In genomic region chr20:63518946-63519764, GRCh38 we compare ENCODE assay signal across 8 cellular contexts. TPM values are rescaled to one million over a fixed set of nuclear protein-coding genes. Genes with fewer than 3 reads are reported as not detected.
DNase-seq lines count a peak whose midpoint lies in the region; ATAC-seq and TF ChIP-seq lines count a peak whose summit lies in the region.

No MANE protein-coding gene starts in this region.

- H3K9me3 ChIP-seq in iPS-20b (ENCODE audit: insufficient read depth, low read depth, low read length) (peaks cover 4% of the 10 kb centered on the region; the same call in 1 of the 2 replicates), spleen (peaks cover 0 to 22% (median 11%) of the 10 kb centered on the region in 8 donors)

- H3K4me3 ChIP-seq in iPS-20b (ENCODE audit: low read length) (peak overlapping the region; percentile 91), spleen (peak overlapping the region; percentile 78 to 97 (median 88))

- no peaks in the 10 kb centered on the region for H3K4me1 Mint-ChIP-seq in HFFc6 (ENCODE audit: low read depth)
- peaks cover 9% of the 10 kb centered on the region for H3K4me1 Mint-ChIP-seq in activated naive CD8-positive, alpha-beta T cell treated with anti-CD3 and anti-CD28 coated beads, Interleukin-2, amount 50 U/mL, for 24 hours

- peaks cover 5% of the 10 kb centered on the region; the same call in 1 of the 2 replicates for H3K36me3 Mint-ChIP-seq in HFFc6 (ENCODE audit: low read depth)
- peaks cover 16% of the 10 kb centered on the region for H3K36me3 Mint-ChIP-seq in activated naive CD8-positive, alpha-beta T cell treated with anti-CD3 and anti-CD28 coated beads, Interleukin-2, amount 50 U/mL, for 24 hours (ENCODE audit: low read depth)

- peak overlapping the region; percentile 75 for H3K4me3 Mint-ChIP-seq in HFFc6
- H3K4me3 Mint-ChIP-seq in activated naive CD8-positive, alpha-beta T cell treated with anti-CD3 and anti-CD28 coated beads, Interleukin-2, amount 50 U/mL, for 24 hours = peak overlapping the region; percentile 56

- DNase-seq in HFFc6 = no peak
- DNase-seq in activated naive CD8-positive, alpha-beta T cell treated with anti-CD3 and anti-CD28 coated beads, Interleukin-2, amount 50 U/mL, for 24 hours = no peak
- DNase-seq in spleen = peak; percentile 82
- no peak for DNase-seq in SIG-M5 (lab: John Stamatoyannopoulos, UW)
- DNase-seq in NCI-H226 = no peak
- DNase-seq in DMS79 treated with DMSO at 0.1 percent for 48 hours (lab: John Stamatoyannopoulos, UW) = no peak

- H3K36me3 ChIP-seq in iPS-20b (ENCODE audit: insufficient read depth, low read depth, low read length) (peaks cover 17% of the 10 kb centered on the region), spleen (peaks cover 0 to 25% (median 8%) of the 10 kb centered on the region in 6 donors)

- WGBS in spleen, 5 donors = 59 to 76% (median 62%) methylated on average over 32 to 41 of the region's 41 CpGs

- intact Hi-C loops in spleen (cut with DNase I; ENCODE audit: low total_unique reads) = no loop called here

- H3K27me3 Mint-ChIP-seq in HFFc6 (ENCODE audit: insufficient read depth) = peaks cover 5% of the 10 kb centered on the region; the same call in 1 of the 2 replicates
- peaks cover 9% of the 10 kb centered on the region for H3K27me3 Mint-ChIP-seq in activated naive CD8-positive, alpha-beta T cell treated with anti-CD3 and anti-CD28 coated beads, Interleukin-2, amount 50 U/mL, for 24 hours

- no peak overlapping the region; the same call in 1 of the 2 replicates for H3K27ac Mint-ChIP-seq in HFFc6
- H3K27ac Mint-ChIP-seq in activated naive CD8-positive, alpha-beta T cell treated with anti-CD3 and anti-CD28 coated beads, Interleukin-2, amount 50 U/mL, for 24 hours = no peak overlapping the region

- no peak for TF ChIP-seq POLR2A in spleen (IDR thresholded peaks at IDR 0.05)

- H3K27me3 ChIP-seq in iPS-20b (ENCODE audit: insufficient read depth, low read length) (peaks cover 12% of the 10 kb centered on the region; the same call in 1 of the 2 replicates), spleen (replicated peaks in 1 of 7) (peaks cover 0 to 23% (median 0%) of the 10 kb centered on the region in 7 donors)

- H3K9me3 Mint-ChIP-seq in HFFc6 = no peaks in the 10 kb centered on the region
- peaks cover 8% of the 10 kb centered on the region for H3K9me3 Mint-ChIP-seq in activated naive CD8-positive, alpha-beta T cell treated with anti-CD3 and anti-CD28 coated beads, Interleukin-2, amount 50 U/mL, for 24 hours

- no peak for ATAC-seq in activated naive CD8-positive, alpha-beta T cell treated with anti-CD3 and anti-CD28 coated beads, Interleukin-2, amount 50 U/mL, for 24 hours
- no peak for ATAC-seq in GM21825 (IDR thresholded peaks at IDR 0.05; ENCODE audit: unreplicated experiment)

- H3K4me1 ChIP-seq in iPS-20b (ENCODE audit: insufficient read depth, low read length) (no peaks in the 10 kb centered on the region), spleen (peaks cover 14 to 44% (median 33%) of the 10 kb centered on the region in 6 donors)

- H3K9ac ChIP-seq in iPS-20b (ENCODE audit: low read depth, low read length) = peak overlapping the region; percentile 59; the same call in 1 of the 2 replicates

- H3K27ac ChIP-seq in iPS-20b (ENCODE audit: low read length) (no peak overlapping the region), spleen (peak overlapping the region in 7 of 8 donors; percentile 92 to 96 (median 94))

- TF ChIP-seq CTCF in HFFc6 (IDR thresholded peaks at IDR 0.05) = no peak
- TF ChIP-seq CTCF in spleen (IDR thresholded peaks at IDR 0.05 in 8 of 11, conservative IDR thresholded peaks at IDR 0.05 in 3 of 11) = no peak

RNA-seq across cellular contexts. Expression of gene PPDPF, which starts 1.4 kb away (rescaled TPM):
- total RNA-seq in HFFc6 (2021; fragmentation: NEBNext Ultra II Directional; extraction: Animal tissue kit (Norgen Biotek cat#: 25700)) = 100 to 1,000 TPM; 388 to 518 (median 443) TPM
- 100 to 1,000 TPM in 4 of 7 donors, 10 to 100 TPM in 3; 68.8 to 167 (median 105) TPM for total RNA-seq in spleen
- polyA plus RNA-seq in spleen = 100 to 1,000 TPM; 123 to 275 (median 186) TPM

RNA-seq across cellular contexts. Expression of gene PTK6, which starts 18.0 kb away (rescaled TPM):
- under 1 TPM in 2 of 6 experiments, not detected in 4; 0.07 TPM for total RNA-seq in HFFc6 (2021; fragmentation: NEBNext Ultra II Directional; extraction: Animal tissue kit (Norgen Biotek cat#: 25700))
- total RNA-seq in spleen = 1 to 10 TPM in 1 of 7 donors, under 1 TPM in 6; 0.20 to 1.0 (median 0.77) TPM
- under 1 TPM; 0.55 to 0.72 (median 0.64) TPM for polyA plus RNA-seq in spleen

RNA-seq across cellular contexts. Expression of gene EEF1A2, which starts 20.3 kb away (rescaled TPM):
- total RNA-seq in HFFc6 (2021; fragmentation: NEBNext Ultra II Directional; extraction: Animal tissue kit (Norgen Biotek cat#: 25700)) = 1 to 10 TPM; 1.1 to 7.2 (median 1.7) TPM
- total RNA-seq in spleen = 1 to 10 TPM in 3 of 7 donors, under 1 TPM in 4; 0.39 to 1.4 (median 0.54) TPM
- polyA plus RNA-seq in spleen = under 1 TPM; 0.48 to 0.57 (median 0.53) TPM

RNA-seq across cellular contexts. Expression of gene SRMS, which starts 28.4 kb away (rescaled TPM):
- total RNA-seq in HFFc6 (2021; fragmentation: NEBNext Ultra II Directional; extraction: Animal tissue kit (Norgen Biotek cat#: 25700)) = not detected
- 1 to 10 TPM in 4 of 7 donors, under 1 TPM in 1, not detected in 2; 0.46 to 1.5 (median 1.2) TPM for total RNA-seq in spleen
- under 1 TPM; 0.07 to 0.19 (median 0.12) TPM for polyA plus RNA-seq in spleen

RNA-seq across cellular contexts. Expression of gene FNDC11, which starts 34.8 kb away (rescaled TPM):
- not detected for total RNA-seq in HFFc6 (2021; fragmentation: NEBNext Ultra II Directional; extraction: Animal tissue kit (Norgen Biotek cat#: 25700))
- total RNA-seq in spleen = 1 to 10 TPM in 4 of 7 donors, under 1 TPM in 3; 0.33 to 2.0 (median 1.0) TPM
- 1 to 10 TPM in 1 of 3 donors, under 1 TPM in 2; 0.91 to 1.8 (median 0.98) TPM for polyA plus RNA-seq in spleen
